ENCODE assay signal across 16 cellular contexts in genomic region chr12:14482361-14482760, GRCh38.
DNase-seq lines count a peak whose midpoint lies in the region; ATAC-seq and TF ChIP-seq lines count a peak whose summit lies in the region.
"Had no signal": no experiment of that assay in that cellular context is flagged by ENCODE, and none has a peak within 500 bp of the region (broad histone marks: within the 10 kb centered on the region; RNA-seq: fewer than 3 reads in every experiment).

No MANE protein-coding gene starts in this region.

- DNase-seq in activated T-cell treated with anti-CD3 and anti-CD28 coated beads, Interleukin-2, amount 50 U/mL, for 24 hours, result no peak
- DNase-seq in activated T-cell treated with anti-CD3 and anti-CD28 coated beads, Interleukin-2, amount 50 U/mL, for 4 hours, result no peak
- no peak for DNase-seq in T-helper 17 cell
- peak; percentile 59 for DNase-seq in endodermal cell
- no peak for DNase-seq in progenitor cell of endocrine pancreas (ENCODE audit: low spot score, unreplicated experiment)
- DNase-seq in activated CD4-positive, CD25-positive, alpha-beta regulatory T cell treated with anti-CD3 and anti-CD28 coated beads, Interleukin-2, amount 50 U/mL, for 72 hours, result no peak
- DNase-seq in mammary epithelial cell, result no peak
- DNase-seq in right cardiac atrium, result no peak
- DNase-seq: 8988T; DMS79 treated with DMSO at 0.1 percent for 48 hours; KBM-7; MV-4-11; NCI-H1694 treated with DMSO at 0.1 percent for 48 hours; NK-92 treated with Interleukin-12 subunit alpha and Interleukin-12 subunit beta, amount 100 ng/mL, for 24 hours had no signal

- in situ Hi-C loops in mammary epithelial cell (cut with MboI; ENCODE audit: low sequenced_read_pairs in 2 of 2), result no loop called here

- WGBS in endodermal cell (ENCODE audit: insufficient coverage in 1 of 2, insufficient read length in 1 of 2), 2 experiments, result 74 to 100% methylated on average over 1 of the region's 1 CpG
- WGBS in mammary epithelial cell (ENCODE audit: low coverage, missing lambda C conversion rate), result 100% methylated on average over 1 of the region's 1 CpG
- WGBS in right cardiac atrium, result 96% methylated on average over 1 of the region's 1 CpG

- intact Hi-C loops in mammary epithelial cell (cut with micrococcal nuclease), result no loop called here
- intact Hi-C loops in right cardiac atrium (cut with DNase I), result no loop called here

- peaks cover 6% of the 10 kb centered on the region for H3K4me1 ChIP-seq in endodermal cell (ENCODE audit: control insufficient read depth, insufficient read depth, low read length)
- peaks cover 8% of the 10 kb centered on the region for H3K4me1 ChIP-seq in mammary epithelial cell (ENCODE audit: insufficient read depth, low read length)
- peaks cover 1% of the 10 kb centered on the region for H3K4me1 ChIP-seq in right cardiac atrium (ENCODE audit: control insufficient read depth, insufficient read depth, low read length)

- H3K79me2 ChIP-seq in mammary epithelial cell (ENCODE audit: insufficient read depth, low read length), result no peaks in the 10 kb centered on the region

- no peaks in the 10 kb centered on the region for H4K20me1 ChIP-seq in mammary epithelial cell (ENCODE audit: insufficient read depth, low read length)

- BruUV-seq in mammary epithelial cell (replicated peaks; lab: Mats Ljungman, UMichigan), result no TSS peak

- H3K27ac Mint-ChIP-seq in activated T-cell treated with anti-CD3 and anti-CD28 coated beads, Interleukin-2, amount 50 U/mL, for 24 hours, result peak overlapping the region; percentile 5
- H3K27ac Mint-ChIP-seq in T-helper 17 cell (peak overlapping the region; percentile 8), endodermal cell (peak overlapping the region; percentile 5), progenitor cell of endocrine pancreas (peak overlapping the region; percentile 8)

- TF ChIP-seq CTCF in endodermal cell (conservative IDR thresholded peaks at IDR 0.05), result no peak
- no peak for TF ChIP-seq CTCF in progenitor cell of endocrine pancreas (IDR thresholded peaks at IDR 0.05; ENCODE audit: unreplicated experiment)
- no peak for TF ChIP-seq CTCF in mammary epithelial cell (conservative IDR thresholded peaks at IDR 0.05 in 1 of 2, IDR thresholded peaks at IDR 0.05 in 1 of 2; ENCODE audit: extremely low read depth in 1 of 2, insufficient read depth in 1 of 2, low read depth in 1 of 2, low read length in 2 of 2)

- H3K4me3 ChIP-seq in endodermal cell (ENCODE audit: low read length), result peak overlapping the region; percentile 70
- H3K4me3 ChIP-seq in mammary epithelial cell (replicated peaks in 1 of 3; ENCODE audit: insufficient read depth in 1 of 3, low read depth in 2 of 3, low read length in 3 of 3), result no peak overlapping the region
- no peak overlapping the region for H3K4me3 ChIP-seq in right cardiac atrium (ENCODE audit: low read length)
- H3K4me3 ChIP-seq: HAP-1 had no signal

- H3K9me3 ChIP-seq in T-helper 17 cell (ENCODE audit: control insufficient read depth, low read length, poor library complexity, severe bottlenecking), result no peaks in the 10 kb centered on the region
- no peaks in the 10 kb centered on the region for H3K9me3 ChIP-seq in endodermal cell (ENCODE audit: control insufficient read depth, low read length)
- H3K9me3 ChIP-seq in mammary epithelial cell (replicated peaks; ENCODE audit: insufficient read depth, low read length), result no peaks in the 10 kb centered on the region
- H3K9me3 ChIP-seq in right cardiac atrium (ENCODE audit: control insufficient read depth, low read length), result no peaks in the 10 kb centered on the region
- H3K9me3 ChIP-seq: HAP-1 had no signal

- no peaks in the 10 kb centered on the region for H3K9me3 Mint-ChIP-seq in activated T-cell treated with anti-CD3 and anti-CD28 coated beads, Interleukin-2, amount 50 U/mL, for 24 hours
- no peaks in the 10 kb centered on the region for H3K9me3 Mint-ChIP-seq in activated T-cell treated with anti-CD3 and anti-CD28 coated beads, Interleukin-2, amount 50 U/mL, for 4 hours
- H3K9me3 Mint-ChIP-seq in endodermal cell (no peaks in the 10 kb centered on the region), progenitor cell of endocrine pancreas (ENCODE audit: low read depth) (peaks cover 3% of the 10 kb centered on the region)

- H3K9ac ChIP-seq in endodermal cell (ENCODE audit: extremely low read depth, low read length, poor library complexity, severe bottlenecking) (no peak overlapping the region), mammary epithelial cell (ENCODE audit: insufficient read depth, low read length) (no peak overlapping the region)

- no peaks in the 10 kb centered on the region for H3K27me3 ChIP-seq in endodermal cell (ENCODE audit: control insufficient read depth, insufficient read depth, low read length, poor library complexity, severe bottlenecking)
- H3K27me3 ChIP-seq in mammary epithelial cell (ENCODE audit: insufficient read depth, low read length), result no peaks in the 10 kb centered on the region
- H3K27me3 ChIP-seq in right cardiac atrium (ENCODE audit: control insufficient read depth, insufficient read depth), result no peaks in the 10 kb centered on the region

- peaks cover 94% of the 10 kb centered on the region for H3K36me3 Mint-ChIP-seq in activated T-cell treated with anti-CD3 and anti-CD28 coated beads, Interleukin-2, amount 50 U/mL, for 24 hours (ENCODE audit: low read depth)
- peaks cover 67% of the 10 kb centered on the region for H3K36me3 Mint-ChIP-seq in activated T-cell treated with anti-CD3 and anti-CD28 coated beads, Interleukin-2, amount 50 U/mL, for 4 hours (ENCODE audit: insufficient read depth)
- H3K36me3 Mint-ChIP-seq in T-helper 17 cell (ENCODE audit: low read depth) (peaks cover 2% of the 10 kb centered on the region), endodermal cell (ENCODE audit: low read depth) (peaks cover 91% of the 10 kb centered on the region), progenitor cell of endocrine pancreas (ENCODE audit: insufficient read depth) (peaks cover 78% of the 10 kb centered on the region)

- H3K36me3 ChIP-seq in endodermal cell (ENCODE audit: control insufficient read depth, insufficient read depth, low read length) (peaks cover 83% of the 10 kb centered on the region), mammary epithelial cell (ENCODE audit: insufficient read depth, low read length) (peaks cover 17% of the 10 kb centered on the region)

- no peak overlapping the region for H3K4me2 ChIP-seq in mammary epithelial cell (ENCODE audit: insufficient read depth, low read depth, low read length)

- no peak overlapping the region for H3K4me3 Mint-ChIP-seq in activated T-cell treated with anti-CD3 and anti-CD28 coated beads, Interleukin-2, amount 50 U/mL, for 24 hours
- no peak overlapping the region for H3K4me3 Mint-ChIP-seq in activated T-cell treated with anti-CD3 and anti-CD28 coated beads, Interleukin-2, amount 50 U/mL, for 4 hours
- H3K4me3 Mint-ChIP-seq in T-helper 17 cell, result no peak overlapping the region
- peak overlapping the region; percentile 24 for H3K4me3 Mint-ChIP-seq in endodermal cell
- no peak overlapping the region for H3K4me3 Mint-ChIP-seq in progenitor cell of endocrine pancreas (ENCODE audit: low read depth)

- H3K27ac ChIP-seq in endodermal cell (ENCODE audit: low read depth, low read length) (no peak overlapping the region), mammary epithelial cell (ENCODE audit: insufficient read depth, low read depth, low read length) (no peak overlapping the region), right cardiac atrium (ENCODE audit: low read length) (no peak overlapping the region)

- ATAC-seq in activated T-cell treated with anti-CD3 and anti-CD28 coated beads, Interleukin-2, amount 50 U/mL, for 4 hours, result no peak
- ATAC-seq in T-helper 17 cell, result no peak
- ATAC-seq in right cardiac atrium, result no peak
- ATAC-seq: HepG2 had no signal

- peaks cover 22% of the 10 kb centered on the region for H3K4me1 Mint-ChIP-seq in activated T-cell treated with anti-CD3 and anti-CD28 coated beads, Interleukin-2, amount 50 U/mL, for 24 hours (ENCODE audit: low read depth)
- peaks cover 10% of the 10 kb centered on the region for H3K4me1 Mint-ChIP-seq in activated T-cell treated with anti-CD3 and anti-CD28 coated beads, Interleukin-2, amount 50 U/mL, for 4 hours (ENCODE audit: low read depth)
- H3K4me1 Mint-ChIP-seq in T-helper 17 cell (peaks cover 2% of the 10 kb centered on the region), endodermal cell (peaks cover 35% of the 10 kb centered on the region), progenitor cell of endocrine pancreas (ENCODE audit: low read depth) (no peaks in the 10 kb centered on the region)

- no peaks in the 10 kb centered on the region for H3K27me3 Mint-ChIP-seq in activated T-cell treated with anti-CD3 and anti-CD28 coated beads, Interleukin-2, amount 50 U/mL, for 24 hours
- H3K27me3 Mint-ChIP-seq in activated T-cell treated with anti-CD3 and anti-CD28 coated beads, Interleukin-2, amount 50 U/mL, for 4 hours (ENCODE audit: low read depth), result no peaks in the 10 kb centered on the region
- no peaks in the 10 kb centered on the region for H3K27me3 Mint-ChIP-seq in T-helper 17 cell
- no peaks in the 10 kb centered on the region for H3K27me3 Mint-ChIP-seq in endodermal cell (ENCODE audit: insufficient read depth)
- H3K27me3 Mint-ChIP-seq in progenitor cell of endocrine pancreas, result no peaks in the 10 kb centered on the region

- H2AFZ ChIP-seq in mammary epithelial cell (ENCODE audit: low read depth, low read length), result no peak overlapping the region

- dilution Hi-C loops in mammary epithelial cell (cut with HindIII; ENCODE audit: low sequenced_read_pairs), result no loop called here

- CTCF ChIA-PET in mammary epithelial cell (lab: Charles Lee; ENCODE audit: low non-redundant PET), result interaction anchor here (0.6 kb wide), 1 partner anchor 82 kb away, joined by 3 read pairs; no protein-coding TSS in a partner anchor
